ENCODE assay signal across 19 cellular contexts in the genomic region with DNA sequence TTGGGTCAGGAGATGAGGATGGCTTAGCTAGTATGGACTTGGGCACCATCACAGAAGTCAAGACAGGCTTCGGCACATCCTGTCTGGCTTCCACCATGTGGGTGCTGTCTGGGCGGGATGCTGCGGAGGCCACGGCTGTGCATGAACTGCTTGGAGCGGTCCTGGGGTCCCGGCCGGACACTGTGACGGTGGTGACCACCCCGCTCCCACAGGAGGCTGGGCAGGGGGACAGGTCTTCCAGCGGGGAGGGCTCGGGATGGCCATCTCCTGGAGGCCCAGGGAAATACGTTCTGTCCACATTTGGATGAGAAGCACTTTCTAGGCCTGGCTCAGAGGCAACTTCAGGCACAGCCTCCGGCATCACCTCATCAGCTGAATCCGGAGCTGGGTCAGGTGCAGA. TPM values are rescaled to one million over a fixed set of nuclear protein-coding genes. Genes with fewer than 3 reads are reported as not detected.
DNase-seq lines count a peak whose midpoint lies in the region; ATAC-seq and TF ChIP-seq lines count a peak whose summit lies in the region.
"Had no signal": no experiment of that assay in that cellular context is flagged by ENCODE, and none has a peak within 500 bp of the region (broad histone marks: within the 10 kb centered on the region; RNA-seq: fewer than 3 reads in every experiment).

No MANE protein-coding gene starts in this region.

- TF ChIP-seq CTCF in AG10803 (conservative IDR thresholded peaks at IDR 0.05; ENCODE audit: low read length), result 0 out of 2 replicates have a peak, but pooled peaks have one; percentile 15
- peak; percentile 18 for TF ChIP-seq CTCF in RWPE2 (IDR thresholded peaks at IDR 0.05; ENCODE audit: poor library complexity, severe bottlenecking)
- peak; percentile 7 for TF ChIP-seq CTCF in fibroblast of mammary gland (conservative IDR thresholded peaks at IDR 0.05; ENCODE audit: control insufficient read depth, insufficient read depth, low read depth, low read length)
- no peak for TF ChIP-seq CTCF in heart left ventricle (IDR thresholded peaks at IDR 0.05)

- WGBS in GM23248 (ENCODE audit: low coverage in 1 of 2, low lambda C conversion rate in 2 of 2, missing lambda C conversion rate in 2 of 2), 2 experiments, result 91 to 95% methylated on average over 14 of the region's 14 CpGs
- WGBS in heart left ventricle, 4 donors, result 90 to 95% (median 94%) methylated on average over 6 to 14 of the region's 14 CpGs

- H3K27me3 Mint-ChIP-seq in activated T-cell treated with anti-CD3 and anti-CD28 coated beads, Interleukin-2, amount 50 U/mL, for 72 hours (ENCODE audit: low read depth), result no peaks in the 10 kb centered on the region
- H3K27me3 Mint-ChIP-seq: activated CD4-positive, alpha-beta memory T cell treated with anti-CD3 and anti-CD28 coated beads for 36 hours; central memory CD8-positive, alpha-beta T cell had no signal

- peaks cover 39% of the 10 kb centered on the region for H3K4me1 Mint-ChIP-seq in activated T-cell treated with anti-CD3 and anti-CD28 coated beads, Interleukin-2, amount 50 U/mL, for 72 hours (ENCODE audit: low read depth)

- in situ Hi-C loops in GM23248 (cut with MboI), result no loop called here

- no peak overlapping the region for H3K4me3 Mint-ChIP-seq in activated T-cell treated with anti-CD3 and anti-CD28 coated beads, Interleukin-2, amount 50 U/mL, for 72 hours
- H3K4me3 Mint-ChIP-seq: activated CD4-positive, alpha-beta memory T cell treated with anti-CD3 and anti-CD28 coated beads for 36 hours; central memory CD8-positive, alpha-beta T cell had no signal

- H3K27ac Mint-ChIP-seq in activated T-cell treated with anti-CD3 and anti-CD28 coated beads, Interleukin-2, amount 50 U/mL, for 72 hours, result no peak overlapping the region
- H3K27ac Mint-ChIP-seq: activated CD4-positive, alpha-beta memory T cell treated with anti-CD3 and anti-CD28 coated beads for 36 hours had no signal

- H3K9me3 Mint-ChIP-seq in activated T-cell treated with anti-CD3 and anti-CD28 coated beads, Interleukin-2, amount 50 U/mL, for 72 hours, result no peaks in the 10 kb centered on the region
- H3K9me3 Mint-ChIP-seq: activated CD4-positive, alpha-beta memory T cell treated with anti-CD3 and anti-CD28 coated beads for 36 hours; central memory CD8-positive, alpha-beta T cell had no signal

- H3K9ac ChIP-seq in GM23248, result no peak overlapping the region

- no peaks in the 10 kb centered on the region; the same call in 1 of the 2 replicates for H3K79me2 ChIP-seq in GM23248 (ENCODE audit: insufficient read depth)

- H3K4me1 ChIP-seq in GM23248 (ENCODE audit: insufficient read depth), result no peaks in the 10 kb centered on the region
- no peaks in the 10 kb centered on the region for H3K4me1 ChIP-seq in RWPE2 (ENCODE audit: insufficient read depth, poor library complexity, severe bottlenecking)
- peaks cover 0 to 4% (median 0%) of the 10 kb centered on the region in 12 donors for H3K4me1 ChIP-seq in heart left ventricle
- H3K4me1 ChIP-seq: right atrium auricular region had no signal

- H3K4me2 ChIP-seq in GM23248 (ENCODE audit: unreplicated experiment), result no peak overlapping the region

- DNase-seq in AG10803 (ENCODE audit: low read depth), result no peak
- peak; percentile 18 for DNase-seq in GM23248
- DNase-seq in RWPE2 (ENCODE audit: low spot score), result peak; percentile 87
- DNase-seq in fibroblast of mammary gland (ENCODE audit: low read depth), result no peak
- no peak for DNase-seq in activated CD8-positive, alpha-beta memory T cell treated with anti-CD3 and anti-CD28 coated beads, Interleukin-2, amount 50 U/mL, for 4 hours
- DNase-seq in activated CD8-positive, alpha-beta memory T cell treated with anti-CD3 and anti-CD28 coated beads for 24 hours, result no peak
- no peak for DNase-seq in activated T-cell treated with anti-CD3 and anti-CD28 coated beads, Interleukin-2, amount 50 U/mL, for 72 hours
- DNase-seq in heart left ventricle, result no peak
- DNase-seq: activated CD4-positive, alpha-beta memory T cell treated with anti-CD3 and anti-CD28 coated beads for 36 hours; C1 segment of cervical spinal cord; DMS 273 treated with DMSO at 0.1 percent for 48 hours; NCI-H2081 treated with DMSO at 0.1 percent for 48 hours; NCI-H524 treated with DMSO at 0.1 percent for 48 hours; stimulated activated CD4-positive, alpha-beta T cell treated with anti-CD3 and anti-CD28 coated beads, Interleukin-15, amount 100 ng/mL, for 24 hours had no signal

- TF ChIP-seq POLR2A in heart left ventricle (IDR thresholded peaks at IDR 0.05), result no peak

- no peaks in the 10 kb centered on the region for H4K20me1 ChIP-seq in GM23248 (ENCODE audit: insufficient read depth)

- H3K4me3 ChIP-seq in AG10803 (ENCODE audit: low read length) (no peak overlapping the region), GM23248 (no peak overlapping the region), RWPE2 (ENCODE audit: severe bottlenecking) (no peak overlapping the region), fibroblast of mammary gland (ENCODE audit: control insufficient read depth, low read depth, low read length) (no peak overlapping the region), heart left ventricle (no peak overlapping the region)
- H3K4me3 ChIP-seq: right atrium auricular region, tibial nerve had no signal

- no peak for ATAC-seq in RWPE2 (ENCODE audit: low read depth)
- ATAC-seq in activated T-cell treated with anti-CD3 and anti-CD28 coated beads, Interleukin-2, amount 50 U/mL, for 72 hours (replicated peaks in 1 of 2), result no peak
- ATAC-seq in heart left ventricle, result no peak
- ATAC-seq: Panc1 had no signal

- H3K9me3 ChIP-seq in GM23248 (ENCODE audit: low read depth) (no peaks in the 10 kb centered on the region), RWPE2 (ENCODE audit: severe bottlenecking) (no peaks in the 10 kb centered on the region), heart left ventricle (no peaks in the 10 kb centered on the region)
- H3K9me3 ChIP-seq: neutrophil, right atrium auricular region, tibial nerve had no signal

- intact Hi-C loops in heart left ventricle (cut with DNase I), result no loop called here

- H3K9me2 ChIP-seq in GM23248 (ENCODE audit: insufficient read depth), result no peaks in the 10 kb centered on the region

- H2AFZ ChIP-seq in GM23248, result no peak overlapping the region

- peaks cover 10 to 54% of the 10 kb centered on the region in 2 donors for H3K36me3 Mint-ChIP-seq in activated T-cell treated with anti-CD3 and anti-CD28 coated beads, Interleukin-2, amount 50 U/mL, for 72 hours (ENCODE audit: insufficient read depth in 2 of 2)

- H3K27ac ChIP-seq in GM23248, result no peak overlapping the region
- H3K27ac ChIP-seq in RWPE2 (ENCODE audit: poor library complexity, severe bottlenecking), result no peak overlapping the region
- no peak overlapping the region for H3K27ac ChIP-seq in heart left ventricle
- H3K27ac ChIP-seq: neutrophil, right atrium auricular region, tibial nerve had no signal

- H3K36me3 ChIP-seq in GM23248 (ENCODE audit: low read depth) (peaks cover 52% of the 10 kb centered on the region), RWPE2 (ENCODE audit: low read depth) (peaks cover 84% of the 10 kb centered on the region), heart left ventricle (peaks cover 10 to 89% (median 78%) of the 10 kb centered on the region in 9 donors)

- H3K27me3 ChIP-seq in GM23248 (replicated peaks; ENCODE audit: insufficient read depth) (no peaks in the 10 kb centered on the region), RWPE2 (ENCODE audit: insufficient read depth, poor library complexity, severe bottlenecking) (no peaks in the 10 kb centered on the region), heart left ventricle (no peaks in the 10 kb centered on the region)
- H3K27me3 ChIP-seq: neutrophil, right atrium auricular region, tibial nerve had no signal

- peaks cover 6% of the 10 kb centered on the region; the same call in 1 of the 2 replicates for H3F3A ChIP-seq in GM23248 (ENCODE audit: insufficient read depth)

RNA-seq across cellular contexts. Expression of a gene that starts 32.1 kb away (rescaled TPM):
- 17.5 and 18.5 TPM in 2 replicates for total RNA-seq in GM23248 (2014; rRNA removed; shearing (Covaris generic))
- polyA plus RNA-seq in GM23248 (2016; fragmentation: Nextera tagmentation; extraction: Ambion mirVana), result 1.2 and 1.7 TPM in 2 replicates
- total RNA-seq in activated T-cell treated with anti-CD3 and anti-CD28 coated beads, Interleukin-2, amount 50 U/mL, for 72 hours, result 1 to 10 TPM; 4.4 to 4.9 TPM
- total RNA-seq in heart left ventricle, result 1 to 10 TPM; 4.5 to 8.2 (median 6.1) TPM
- 1 to 10 TPM; 2.5 to 3.7 TPM for polyA plus RNA-seq in heart left ventricle

RNA-seq across cellular contexts. Expression of a gene that starts 32.6 kb away (rescaled TPM):
- total RNA-seq in GM23248 (2014; rRNA removed; shearing (Covaris generic)), result 28.6 and 37.1 TPM in 2 replicates
- polyA plus RNA-seq in GM23248 (2016; fragmentation: Nextera tagmentation; extraction: Ambion mirVana) (15.5 and 16.2 TPM in 2 replicates), heart left ventricle (10 to 100 TPM; 16.5 to 20.1 TPM)
- total RNA-seq in activated T-cell treated with anti-CD3 and anti-CD28 coated beads, Interleukin-2, amount 50 U/mL, for 72 hours, result 10 to 100 TPM; 50.0 TPM
- 10 to 100 TPM; 27.5 to 46.2 (median 38.9) TPM for total RNA-seq in heart left ventricle

RNA-seq across cellular contexts. Expression of a gene that starts 44.2 kb away (rescaled TPM):
- 29.1 and 31.0 TPM in 2 replicates for total RNA-seq in GM23248 (2014; rRNA removed; shearing (Covaris generic))
- polyA plus RNA-seq in GM23248 (2016; fragmentation: Nextera tagmentation; extraction: Ambion mirVana) (17.5 and 17.6 TPM in 2 replicates), heart left ventricle (10 to 100 TPM in 1 of 2 donors, 1 to 10 TPM in 1; 6.2 to 15.8 TPM)
- total RNA-seq in activated T-cell treated with anti-CD3 and anti-CD28 coated beads, Interleukin-2, amount 50 U/mL, for 72 hours, result 10 to 100 TPM; 36.0 to 47.2 TPM
- 10 to 100 TPM; 14.7 to 22.2 (median 16.3) TPM for total RNA-seq in heart left ventricle

RNA-seq across cellular contexts. Expression of a gene that starts 58.8 kb away (rescaled TPM):
- 11.1 and 19.5 TPM in 2 replicates for total RNA-seq in GM23248 (2014; rRNA removed; shearing (Covaris generic))
- polyA plus RNA-seq in GM23248 (2016; fragmentation: Nextera tagmentation; extraction: Ambion mirVana) (17.7 and 23.2 TPM in 2 replicates), heart left ventricle (1 to 10 TPM; 1.7 to 2.6 TPM)
- 10 to 100 TPM; 10.2 to 11.8 TPM for total RNA-seq in activated T-cell treated with anti-CD3 and anti-CD28 coated beads, Interleukin-2, amount 50 U/mL, for 72 hours
- 1 to 10 TPM in 3 of 9 donors, under 1 TPM in 6; 0.16 to 6.6 (median 0.67) TPM for total RNA-seq in heart left ventricle

Comparison
In these comparisons a context has a peak if more than half of its experiments do, and no peak if none do; other contexts are left out.
1. DNase-seq: peak in GM23248 (single experiment) and RWPE2 (single experiment); none in AG10803 (single experiment), fibroblast of mammary gland (single experiment), activated CD8-positive, alpha-beta memory T cell treated with anti-CD3 and anti-CD28 coated beads, Interleukin-2, amount 50 U/mL, for 4 hours (single experiment), activated CD8-positive, alpha-beta memory T cell treated with anti-CD3 and anti-CD28 coated beads for 24 hours (single experiment), activated T-cell treated with anti-CD3 and anti-CD28 coated beads, Interleukin-2, amount 50 U/mL, for 72 hours (0 of 2) and heart left ventricle (0 of 5).
2. CTCF ChIP-seq: peak in AG10803 (single experiment), RWPE2 (single experiment) and fibroblast of mammary gland (single experiment); none in heart left ventricle (0 of 12).